16 cellular contexts compared by ENCODE assay signal in the genomic region with DNA sequence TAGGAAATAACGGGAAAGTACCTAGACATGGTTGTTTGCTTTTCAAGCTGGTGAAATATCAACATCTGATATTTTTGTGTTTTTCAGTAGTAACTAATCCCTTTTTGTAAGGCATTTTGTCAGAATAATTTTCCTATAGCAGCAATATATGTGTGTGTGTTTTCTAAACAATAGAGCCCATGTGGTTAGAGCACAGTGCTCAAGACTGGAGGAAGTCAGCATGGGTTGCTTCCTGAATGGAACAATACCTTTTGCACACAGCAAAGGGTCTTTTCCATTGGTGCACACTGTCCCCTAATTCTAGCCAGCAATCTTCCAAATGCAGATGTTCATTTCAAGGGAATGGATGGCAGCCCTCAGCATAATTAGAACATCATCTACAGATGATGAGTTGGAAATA.
DNase-seq lines count a peak whose midpoint lies in the region; ATAC-seq and TF ChIP-seq lines count a peak whose summit lies in the region.
"Had no signal": no experiment of that assay in that cellular context is flagged by ENCODE, and none has a peak within 500 bp of the region (broad histone marks: within the 10 kb centered on the region; RNA-seq: fewer than 3 reads in every experiment).

No MANE protein-coding gene starts in this region.

- no peaks in the 10 kb centered on the region for H4K20me1 ChIP-seq in neural progenitor cell (ENCODE audit: low read depth)
- H4K20me1 ChIP-seq: BLaER1 had no signal

- peaks cover 4% of the 10 kb centered on the region for H3K27me3 Mint-ChIP-seq in neural progenitor cell (ENCODE audit: insufficient read depth, low read depth)
- peaks cover 4 to 11% (median 10%) of the 10 kb centered on the region in 3 donors for H3K27me3 Mint-ChIP-seq in CD14-positive monocyte (ENCODE audit: low read depth in 3 of 3)

- no peak for TF ChIP-seq CTCF in ascending aorta (IDR thresholded peaks at IDR 0.05)
- TF ChIP-seq CTCF in heart right ventricle (IDR thresholded peaks at IDR 0.05) = no peak
- no peak for TF ChIP-seq CTCF in neural progenitor cell (IDR thresholded peaks at IDR 0.05)
- TF ChIP-seq CTCF in tibial nerve (IDR thresholded peaks at IDR 0.05) = no peak
- no peak for TF ChIP-seq CTCF in CD14-positive monocyte (IDR thresholded peaks at IDR 0.05)

- H3K79me2 ChIP-seq in neural progenitor cell (ENCODE audit: low read depth) = no peaks in the 10 kb centered on the region

- no peak overlapping the region for H3K4me2 ChIP-seq in neural progenitor cell
- H3K4me2 ChIP-seq: BLaER1 had no signal

- H3F3A ChIP-seq in neural progenitor cell (ENCODE audit: low read depth) = no peaks in the 10 kb centered on the region

- H3K9me3 ChIP-seq in ascending aorta (no peaks in the 10 kb centered on the region), heart right ventricle (no peaks in the 10 kb centered on the region), neural progenitor cell (ENCODE audit: low read depth) (no peaks in the 10 kb centered on the region), tibial nerve (no peaks in the 10 kb centered on the region)
- H3K9me3 ChIP-seq: BLaER1 had no signal

- H3K27me3 ChIP-seq in ascending aorta (no peaks in the 10 kb centered on the region), heart right ventricle (no peaks in the 10 kb centered on the region), neural progenitor cell (no peaks in the 10 kb centered on the region), tibial nerve (no peaks in the 10 kb centered on the region)

- H3K36me3 ChIP-seq in ascending aorta = no peaks in the 10 kb centered on the region
- H3K36me3 ChIP-seq in heart right ventricle = no peaks in the 10 kb centered on the region
- no peaks in the 10 kb centered on the region for H3K36me3 ChIP-seq in neural progenitor cell
- H3K36me3 ChIP-seq in tibial nerve = no peaks in the 10 kb centered on the region
- H3K36me3 ChIP-seq: BLaER1 had no signal

- H3K27ac ChIP-seq in ascending aorta (peak overlapping the region; percentile 83 to 100), heart right ventricle (peak overlapping the region; percentile 62 to 84 (median 78)), neural progenitor cell (no peak overlapping the region), tibial nerve (peak overlapping the region; percentile 50 to 98 (median 62))
- H3K27ac ChIP-seq: BLaER1 had no signal

- TF ChIP-seq EP300 in tibial nerve (IDR thresholded peaks at IDR 0.05) = no peak

- no peak overlapping the region for H3K4me3 Mint-ChIP-seq in neural progenitor cell
- H3K4me3 Mint-ChIP-seq in CD14-positive monocyte = no peak overlapping the region
- H3K4me3 Mint-ChIP-seq: activated T-cell treated with anti-CD3 and anti-CD28 coated beads, Interleukin-2, amount 50 U/mL, for 4 hours had no signal

- TF ChIP-seq POLR2A in tibial nerve (IDR thresholded peaks at IDR 0.05) = no peak

- peaks cover 52% of the 10 kb centered on the region for H3K4me1 Mint-ChIP-seq in neural progenitor cell
- H3K4me1 Mint-ChIP-seq in CD14-positive monocyte = peaks cover 2% of the 10 kb centered on the region

- 34 to 57% methylated on average over 1 of the region's 1 CpG for whole genome bisulfite sequencing in heart right ventricle, 2 donors
- 80 to 96% methylated on average over 1 of the region's 1 CpG for WGBS in tibial nerve, 2 donors

- no peaks in the 10 kb centered on the region for H3K36me3 Mint-ChIP-seq in neural progenitor cell
- peaks cover 5% of the 10 kb centered on the region in 2 donors for H3K36me3 Mint-ChIP-seq in CD14-positive monocyte

- intact Hi-C loops in ascending aorta (cut with DNase I) (loop anchor here (2.0 kb wide), 1 partner anchor 44 kb away; no protein-coding TSS in a partner anchor), heart right ventricle (cut with DNase I) (loop anchor here in 2 of 10 donors (10.0 kb wide), 2 partner anchors 122 to 312 kb away; no protein-coding TSS in a partner anchor), CD14-positive monocyte (cut with micrococcal nuclease) (no loop called here)

- no peak for DNase-seq in ascending aorta (ENCODE audit: low spot score in 2 of 2)
- no peak for DNase-seq in heart right ventricle
- no peak for DNase-seq in neural progenitor cell (ENCODE audit: low spot score)
- DNase-seq in tibial nerve (ENCODE audit: low spot score in 2 of 2) = no peak
- no peak for DNase-seq in CD14-positive monocyte (ENCODE audit: low spot score)
- no peak for DNase-seq in NCI-H2081 treated with DMSO at 0.1 percent for 48 hours (lab: John Stamatoyannopoulos, UW)
- DNase-seq in T-helper 9 cell = no peak
- no peak for DNase-seq in OCI-M1 (lab: John Stamatoyannopoulos, UW)
- DNase-seq: activated T-cell treated with anti-CD3 and anti-CD28 coated beads, Interleukin-2, amount 50 U/mL, for 4 hours; DND-41; effector CD4-positive, alpha-beta T cell; NCI-H1105; stimulated activated CD4-positive, alpha-beta T cell treated with anti-CD3 and anti-CD28 coated beads, Interleukin-12 subunit alpha, Interleukin-12 subunit beta, amount 100 ng/mL, for 4 hours; T-helper 1 cell had no signal

- H3K9me3 Mint-ChIP-seq in neural progenitor cell (no peaks in the 10 kb centered on the region), CD14-positive monocyte (no peaks in the 10 kb centered on the region)
- H3K9me3 Mint-ChIP-seq: activated T-cell treated with anti-CD3 and anti-CD28 coated beads, Interleukin-2, amount 50 U/mL, for 4 hours had no signal

- H3K4me1 ChIP-seq in ascending aorta (peaks cover 2 to 53% of the 10 kb centered on the region in 2 donors), heart right ventricle (peaks cover 10 to 64% (median 32%) of the 10 kb centered on the region in 9 donors), neural progenitor cell (peaks cover 8% of the 10 kb centered on the region), tibial nerve (peaks cover 0 to 47% (median 8%) of the 10 kb centered on the region in 4 donors)
- H3K4me1 ChIP-seq: BLaER1 had no signal

- no peak overlapping the region for H3K9ac ChIP-seq in neural progenitor cell
- H3K9ac ChIP-seq: BLaER1 had no signal

- no peak overlapping the region for H2AFZ ChIP-seq in neural progenitor cell (replicated peaks)

- H3K4me3 ChIP-seq in ascending aorta = no peak overlapping the region
- H3K4me3 ChIP-seq in heart right ventricle = no peak overlapping the region
- no peak overlapping the region for H3K4me3 ChIP-seq in neural progenitor cell
- H3K4me3 ChIP-seq in tibial nerve = no peak overlapping the region
- H3K4me3 ChIP-seq: BLaER1 had no signal

- peak in 6 of 8 donors; percentile 47 to 76 (median 69) for ATAC-seq in heart right ventricle
- ATAC-seq: activated T-cell treated with anti-CD3 and anti-CD28 coated beads, Interleukin-2, amount 50 U/mL, for 4 hours; Panc1 had no signal

- H3K27ac Mint-ChIP-seq in neural progenitor cell (peak overlapping the region; percentile 98), CD14-positive monocyte (no peak overlapping the region)
